10 cellular contexts compared by ENCODE assay signal in the genomic region with DNA sequence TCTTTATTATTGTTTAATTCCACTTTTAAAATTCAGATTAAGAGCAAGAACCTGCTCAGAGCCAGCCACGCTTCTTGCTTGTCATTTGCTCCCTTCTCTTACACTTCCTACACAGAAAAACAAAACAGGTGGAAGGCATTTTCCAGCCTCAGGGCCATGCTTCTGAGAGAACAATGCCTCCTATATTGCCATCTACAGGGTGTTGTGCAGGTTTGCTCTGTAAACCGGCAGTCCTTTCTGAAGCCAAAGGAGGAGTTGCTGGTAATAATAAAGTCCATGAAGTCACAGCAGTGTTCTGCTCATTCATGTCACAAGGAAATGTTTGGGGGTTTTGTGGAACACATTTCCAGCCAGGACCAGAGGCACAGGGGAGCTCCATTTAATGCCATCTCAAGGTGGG. TPM values are rescaled to one million over a fixed set of nuclear protein-coding genes. Genes with fewer than 3 reads are reported as not detected.
DNase-seq lines count a peak whose midpoint lies in the region; ATAC-seq and TF ChIP-seq lines count a peak whose summit lies in the region.
"Had no signal": no experiment of that assay in that cellular context is flagged by ENCODE, and none has a peak within 500 bp of the region (broad histone marks: within the 10 kb centered on the region; RNA-seq: fewer than 3 reads in every experiment).

No MANE protein-coding gene starts in this region.

- peak; percentile 16; the same call in 1 of the 2 replicates for TF ChIP-seq CTCF in C4-2B (conservative IDR thresholded peaks at IDR 0.05)

- H3K9ac ChIP-seq in mucosa of stomach (ENCODE audit: low read length) = peak overlapping the region; percentile 13

- intact Hi-C loops in aorta (cut with DNase I) = no loop called here

- 48% methylated on average over 2 of the region's 2 CpGs for WGBS in aorta, 2 donors

- ATAC-seq in HG03432 (IDR thresholded peaks at IDR 0.05; ENCODE audit: unreplicated experiment) = peak; percentile 34
- no peak for ATAC-seq in aorta (ENCODE audit: low FRiP score)

- H3K9me3 ChIP-seq in mucosa of stomach (ENCODE audit: control insufficient read depth, low read length) = no peaks in the 10 kb centered on the region
- H3K9me3 ChIP-seq in aorta (ENCODE audit: control insufficient read depth, low read length) = no peaks in the 10 kb centered on the region
- H3K9me3 ChIP-seq: upper lobe of left lung had no signal

- H3K27ac ChIP-seq in C4-2B (no peak overlapping the region), aorta (ENCODE audit: low read depth in 1 of 2, low read length in 2 of 2) (no peak overlapping the region)

- H3K4me1 ChIP-seq in mucosa of stomach (ENCODE audit: control insufficient read depth, insufficient read depth, low read length) (peaks cover 40% of the 10 kb centered on the region), aorta (ENCODE audit: control insufficient read depth in 1 of 2, insufficient read depth in 2 of 2, low read length in 2 of 2) (peaks cover 0 to 2% of the 10 kb centered on the region in 2 donors)

- H3K4me3 ChIP-seq in mucosa of stomach (ENCODE audit: low read length) (no peak overlapping the region), aorta (ENCODE audit: low read length in 2 of 2) (no peak overlapping the region)
- H3K4me3 ChIP-seq: upper lobe of left lung had no signal

- H3K27me3 ChIP-seq in mucosa of stomach (ENCODE audit: control insufficient read depth, insufficient read depth, low read length) (no peaks in the 10 kb centered on the region), aorta (ENCODE audit: control insufficient read depth in 1 of 2, insufficient read depth in 2 of 2, low read length in 1 of 2) (no peaks in the 10 kb centered on the region)
- H3K27me3 ChIP-seq: upper lobe of left lung had no signal

- H3K36me3 ChIP-seq in mucosa of stomach (ENCODE audit: control insufficient read depth, insufficient read depth, low read length) (no peaks in the 10 kb centered on the region), aorta (ENCODE audit: control insufficient read depth in 1 of 2, insufficient read depth in 2 of 2, low read length in 1 of 2) (no peaks in the 10 kb centered on the region)
- H3K36me3 ChIP-seq: upper lobe of left lung had no signal

- peak; percentile 48 for DNase-seq in cerebellum (ENCODE audit: low spot score)
- DNase-seq in NCI-H2196 (lab: John Stamatoyannopoulos, UW; ENCODE audit: unreplicated experiment) = no peak
- no peak for DNase-seq in activated CD4-positive, alpha-beta T cell treated with anti-CD3 and anti-CD28 coated beads, Interleukin-2, amount 50 U/mL, for 4 hours
- no peak for DNase-seq in stimulated activated CD4-positive, alpha-beta T cell treated with anti-CD3 and anti-CD28 coated beads, Interleukin-2, amount 100 ng/mL, for 48 hours
- DNase-seq in aorta = no peak
- DNase-seq: NCI-H2081 treated with DMSO at 0.1 percent for 48 hours, upper lobe of left lung had no signal

RNA-seq across cellular contexts. Expression of gene PRLR, which starts 16.1 kb away (rescaled TPM):
- total RNA-seq in cerebellum = 5.2 TPM
- 1 to 10 TPM; 1.1 to 3.2 TPM for total RNA-seq in aorta
- under 1 TPM; 0.08 to 0.25 TPM for polyA plus RNA-seq in aorta
